In genomic region chr6:46796842-46797241, GRCh38 we compare ENCODE assay signal across 35 cellular contexts. TPM values are rescaled to one million over a fixed set of nuclear protein-coding genes. Genes with fewer than 3 reads are reported as not detected.
A peak's percentile ranks its signal among the peaks of the same experiment; 100 is the strongest.
DNase-seq lines count a peak whose midpoint lies in the region; FAIRE-seq and TF ChIP-seq lines count a peak whose summit lies in the region.
"Had no signal": no experiment of that assay in that cellular context is flagged by ENCODE, and none has a peak within 500 bp of the region (broad histone marks: within the 10 kb centered on the region; RNA-seq: fewer than 3 reads in every experiment).

No MANE protein-coding gene starts in this region.

- H3K4me1 ChIP-seq in HEK293 (ENCODE audit: control insufficient read depth, insufficient read depth, low read length) = no peaks in the 10 kb centered on the region
- H3K4me1 ChIP-seq: adrenal gland, BE2C, right atrium auricular region, spleen, testis, uterus had no signal

- H3K4me3 ChIP-seq in HEK293 (ENCODE audit: low read depth, low read length) (no peak overlapping the region), epithelial cell of esophagus (ENCODE audit: low read length) (no peak overlapping the region)
- H3K4me3 ChIP-seq: adrenal gland, body of pancreas, dorsolateral prefrontal cortex, GM12878, pancreas, right atrium auricular region, spleen, testis, uterus had no signal

- POLR2A ChIA-PET in HEK293 (lab: Yijun Ruan, JAX) = no interaction called here

- CTCF ChIA-PET in HEK293 (lab: Yijun Ruan, JAX) = interaction anchor here (0.5 kb wide), 1 partner anchor 51 kb away, joined by 3 read pairs; no protein-coding TSS in a partner anchor

- no peak for FAIRE-seq in RCC 7860 (lab: Jason Lieb, UNC)
- FAIRE-seq: GM12878, pancreas had no signal

- H3K27ac ChIP-seq in HEK293 (ENCODE audit: extremely low read depth, low read depth, low read length) = no peak overlapping the region
- H3K27ac ChIP-seq: adrenal gland, body of pancreas, dorsolateral prefrontal cortex, pancreas, right atrium auricular region, spleen, testis, uterus had no signal

- no peaks in the 10 kb centered on the region for H3K36me3 ChIP-seq in HEK293 (ENCODE audit: control insufficient read depth in 2 of 2, insufficient read depth in 1 of 2, low read length in 2 of 2)
- H3K36me3 ChIP-seq: adrenal gland, BE2C, pancreas, right atrium auricular region, spleen, uterus had no signal

- TF ChIP-seq CTCF in HEK293 (tag by site-specific recombination; IDR thresholded peaks at IDR 0.05) = no peak
- TF ChIP-seq CTCF in epithelial cell of esophagus (IDR thresholded peaks at IDR 0.05; ENCODE audit: insufficient read depth, low read depth, low read length, missing control alignments) = no peak

- DNase-seq in RCC 7860 (ENCODE audit: low spot score) (peak; percentile 43), epithelial cell of esophagus (ENCODE audit: low read depth) (peak; percentile 88), renal cortical epithelial cell (ENCODE audit: low read depth) (peak; percentile 28), NCI-H187 treated with DMSO at 0.1 percent for 48 hours (lab: John Stamatoyannopoulos, UW) (no peak), RKO (ENCODE audit: low spot score) (no peak), retina (no peak)
- DNase-seq: ACHN; activated CD8-positive, alpha-beta memory T cell treated with anti-CD3 and anti-CD28 coated beads, Interleukin-2, amount 50 U/mL, for 48 hours; activated CD8-positive, alpha-beta T cell treated with anti-CD3 and anti-CD28 coated beads for 36 hours; activated naive CD4-positive, alpha-beta T cell treated with anti-CD3 and anti-CD28 coated beads, Interleukin-2, amount 10 ng/mL, durations not matched to agents 7 days and 5 days; adrenal gland; BE2C; body of pancreas; CD8-positive, alpha-beta memory T cell; dorsolateral prefrontal cortex; H9; hypothalamus; immature natural killer cell; Karpas-422; NCI-H146; NCI-H748 treated with DMSO at 0.1 percent for 48 hours; pancreas; spleen; stimulated activated CD4-positive, alpha-beta T cell treated with anti-CD3 and anti-CD28 coated beads, Interleukin-2, amount 100 ng/mL, for 24 hours; stimulated activated naive CD8-positive, alpha-beta T cell treated with anti-CD3 and anti-CD28 coated beads, Interleukin-15, Interleukin-2, amounts not matched to agents 100 U/mL and 50 U/mL, for 24 hours; testis; uterus had no signal

- H3K9me3 ChIP-seq in HEK293 (ENCODE audit: control insufficient read depth, insufficient read depth, low read depth, low read length) = no peaks in the 10 kb centered on the region
- H3K9me3 ChIP-seq: adrenal gland, BE2C, body of pancreas, pancreas, right atrium auricular region, spleen, testis, uterus had no signal

TF ChIP-seq in HEK293, 187 proteins besides CTCF, POLR2A, EP300 and RAD21:
- TF ChIP-seq ZSCAN18 (tag by site-specific recombination; IDR thresholded peaks at IDR 0.05) = no peak
- TF ChIP-seq ZFP37 (tag by site-specific recombination; IDR thresholded peaks at IDR 0.05) = no peak
- TF ChIP-seq, protein P1, sequence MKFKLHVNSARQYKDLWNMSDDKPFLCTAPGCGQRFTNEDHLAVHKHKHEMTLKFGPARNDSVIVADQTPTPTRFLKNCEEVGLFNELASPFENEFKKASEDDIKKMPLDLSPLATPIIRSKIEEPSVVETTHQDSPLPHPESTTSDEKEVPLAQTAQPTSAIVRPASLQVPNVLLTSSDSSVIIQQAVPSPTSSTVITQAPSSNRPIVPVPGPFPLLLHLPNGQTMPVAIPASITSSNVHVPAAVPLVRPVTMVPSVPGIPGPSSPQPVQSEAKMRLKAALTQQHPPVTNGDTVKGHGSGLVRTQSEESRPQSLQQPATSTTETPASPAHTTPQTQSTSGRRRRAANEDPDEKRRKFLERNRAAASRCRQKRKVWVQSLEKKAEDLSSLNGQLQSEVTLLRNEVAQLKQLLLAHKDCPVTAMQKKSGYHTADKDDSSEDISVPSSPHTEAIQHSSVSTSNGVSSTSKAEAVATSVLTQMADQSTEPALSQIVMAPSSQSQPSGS (tag by site-specific recombination; IDR thresholded peaks at IDR 0.05; ENCODE audit: low read depth) = peak; percentile 45; the same call in 1 of the 2 replicates
TF ChIP-seq in HEK293: peak in this region for 1.

RNA-seq across cellular contexts. Expression of gene MEP1A, which starts 3.7 kb away (rescaled TPM):
- total RNA-seq in renal cortical epithelial cell = not detected in 2 replicates
- total RNA-seq: activated CD8-positive, alpha-beta T cell treated with anti-CD3 and anti-CD28 coated beads for 36 hours; activated T-helper 17 cell treated with anti-CD3 and anti-CD28 coated beads, Interleukin-2, amount 50 U/mL, for 72 hours; adrenal gland; body of pancreas; CD8-positive, alpha-beta memory T cell; GM12878; H9; left lobe of liver; neural crest cell; right atrium auricular region; Right ventricle myocardium inferior; T-helper 2 cell treated with Interferon-gamma antibody and Interleukin-4, amounts not matched to agents 100 ng/mL and 5 ng/mL, for 36 hours had no signal

RNA-seq across cellular contexts. Expression of gene ANKRD66, which starts 50.1 kb away (rescaled TPM):
- not detected in 2 replicates for total RNA-seq in renal cortical epithelial cell
- total RNA-seq: activated CD8-positive, alpha-beta T cell treated with anti-CD3 and anti-CD28 coated beads for 36 hours; activated T-helper 17 cell treated with anti-CD3 and anti-CD28 coated beads, Interleukin-2, amount 50 U/mL, for 72 hours; adrenal gland; body of pancreas; CD8-positive, alpha-beta memory T cell; GM12878; H9; left lobe of liver; neural crest cell; pancreas; right atrium auricular region; Right ventricle myocardium inferior; spleen; T-helper 2 cell treated with Interferon-gamma antibody and Interleukin-4, amounts not matched to agents 100 ng/mL and 5 ng/mL, for 36 hours; testis had no signal

Comparison
In these comparisons a context has a peak if more than half of its experiments do, and no peak if none do; other contexts are left out.
1. DNase-seq: peak in RCC 7860 (single experiment), epithelial cell of esophagus (single experiment) and renal cortical epithelial cell (single experiment); none in NCI-H187 treated with DMSO at 0.1 percent for 48 hours (single experiment), RKO (single experiment) and retina (single experiment).